In the genomic region with DNA sequence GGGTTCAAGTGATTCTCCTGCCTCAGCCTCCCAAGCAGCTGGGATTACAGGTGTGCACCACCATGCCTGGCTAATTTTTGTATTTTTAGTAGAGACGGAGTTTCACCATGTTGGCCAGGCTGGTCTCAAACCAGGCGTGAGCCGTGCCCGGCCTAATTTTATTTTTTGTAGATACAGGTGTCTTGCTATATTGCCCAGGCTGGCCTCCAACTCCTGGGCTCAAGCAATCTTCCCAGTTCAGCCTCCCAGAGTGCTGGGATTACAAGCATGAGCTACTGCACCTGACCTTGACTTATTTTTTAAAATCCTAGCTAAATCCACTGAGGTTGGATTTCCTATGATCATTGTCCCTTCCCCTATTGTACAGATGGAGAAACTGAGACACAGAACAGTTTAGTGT, we compare ENCODE assay signal across 7 cellular contexts. TPM values are rescaled to one million over a fixed set of nuclear protein-coding genes. Genes with fewer than 3 reads are reported as not detected.
DNase-seq lines count a peak whose midpoint lies in the region; ATAC-seq and TF ChIP-seq lines count a peak whose summit lies in the region.
"Not testable (repeated sequence)": the region's sequence is repeated elsewhere in the genome, so short reads cannot be mapped to it uniquely, and the experiment has no call there.

No MANE protein-coding gene starts in this region.

- not testable (repeated sequence) for H3K27ac ChIP-seq in endodermal cell (ENCODE audit: low read depth, low read length)
- H3K27ac ChIP-seq in left ventricle myocardium inferior (replicated peaks) (peak overlapping the region; percentile 96), lower lobe of right lung (peak overlapping the region; percentile 97), psoas muscle (peak overlapping the region; percentile 70), upper lobe of left lung (peak overlapping the region; percentile 93 to 98 (median 96))

- not testable (repeated sequence) for H3K36me3 Mint-ChIP-seq in T-helper 17 cell (ENCODE audit: low read depth); activated naive CD4-positive, alpha-beta T cell treated with anti-CD3 and anti-CD28 coated beads, Interleukin-2, amount 50 U/mL, for 24 hours; endodermal cell (ENCODE audit: low read depth)

- H3K4me3 Mint-ChIP-seq in T-helper 17 cell: peak overlapping the region; percentile 91
- H3K4me3 Mint-ChIP-seq in activated naive CD4-positive, alpha-beta T cell treated with anti-CD3 and anti-CD28 coated beads, Interleukin-2, amount 50 U/mL, for 24 hours: peak overlapping the region; percentile 19
- H3K4me3 Mint-ChIP-seq in endodermal cell: not testable (repeated sequence)

- not testable (repeated sequence) for H3K9me3 ChIP-seq in T-helper 17 cell (ENCODE audit: control insufficient read depth, low read length, poor library complexity, severe bottlenecking); endodermal cell (ENCODE audit: control insufficient read depth, low read length); left ventricle myocardium inferior (replicated peaks); lower lobe of right lung; psoas muscle; upper lobe of left lung

- intact Hi-C loops in left ventricle myocardium inferior (cut with micrococcal nuclease); lower lobe of right lung (cut with DNase I); psoas muscle (cut with DNase I): not testable (repeated sequence)

- H3K4me3 ChIP-seq in endodermal cell (ENCODE audit: low read length): not testable (repeated sequence)
- peak overlapping the region; percentile 77 for H3K4me3 ChIP-seq in left ventricle myocardium inferior
- peak overlapping the region; percentile 79 for H3K4me3 ChIP-seq in lower lobe of right lung
- H3K4me3 ChIP-seq in psoas muscle: peak overlapping the region; percentile 68
- peak overlapping the region in 3 of 4 donors; percentile 64 to 69 (median 64) for H3K4me3 ChIP-seq in upper lobe of left lung

- H3K27me3 Mint-ChIP-seq in T-helper 17 cell: peaks cover 20% of the 10 kb centered on the region
- not testable (repeated sequence) for H3K27me3 Mint-ChIP-seq in activated naive CD4-positive, alpha-beta T cell treated with anti-CD3 and anti-CD28 coated beads, Interleukin-2, amount 50 U/mL, for 24 hours
- peaks cover 50% of the 10 kb centered on the region for H3K27me3 Mint-ChIP-seq in endodermal cell (ENCODE audit: insufficient read depth)

- not testable (repeated sequence) for DNase-seq in T-helper 17 cell, left ventricle myocardium inferior, lower lobe of right lung, upper lobe of left lung
- DNase-seq in endodermal cell: peak; percentile 26
- peak in 1 of 2 donors; percentile 14 for DNase-seq in psoas muscle

- not testable (repeated sequence) for TF ChIP-seq POLR2A in upper lobe of left lung (IDR thresholded peaks at IDR 0.05)

- peak overlapping the region; percentile 53 for H3K27ac Mint-ChIP-seq in T-helper 17 cell
- H3K27ac Mint-ChIP-seq in activated naive CD4-positive, alpha-beta T cell treated with anti-CD3 and anti-CD28 coated beads, Interleukin-2, amount 50 U/mL, for 24 hours; endodermal cell: not testable (repeated sequence)

- not testable (repeated sequence) for H3K36me3 ChIP-seq in endodermal cell (ENCODE audit: control insufficient read depth, insufficient read depth, low read length); left ventricle myocardium inferior; lower lobe of right lung; psoas muscle (ENCODE audit: insufficient read depth in 1 of 2, low read depth in 1 of 2); upper lobe of left lung

- 85 to 89% methylated on average over 4 of the region's 4 CpGs for WGBS in endodermal cell (ENCODE audit: insufficient coverage in 1 of 2, insufficient read length in 1 of 2), 2 experiments
- 78 to 92% (median 89%) methylated on average over 4 of the region's 4 CpGs for WGBS in psoas muscle, 3 donors
- 81 to 98% methylated on average over 4 of the region's 4 CpGs for WGBS in upper lobe of left lung, 2 donors

- H3K9ac ChIP-seq in endodermal cell (ENCODE audit: extremely low read depth, low read length, poor library complexity, severe bottlenecking): not testable (repeated sequence)

- ATAC-seq in T-helper 17 cell; lower lobe of right lung; psoas muscle; upper lobe of left lung (ENCODE audit: low FRiP score in 2 of 2): not testable (repeated sequence)

- not testable (repeated sequence) for H3K9me3 Mint-ChIP-seq in activated naive CD4-positive, alpha-beta T cell treated with anti-CD3 and anti-CD28 coated beads, Interleukin-2, amount 50 U/mL, for 24 hours; endodermal cell

- peaks cover 23% of the 10 kb centered on the region for H3K27me3 ChIP-seq in endodermal cell (ENCODE audit: control insufficient read depth, insufficient read depth, low read length, poor library complexity, severe bottlenecking)
- peaks cover 15% of the 10 kb centered on the region for H3K27me3 ChIP-seq in left ventricle myocardium inferior (ENCODE audit: low read depth)
- not testable (repeated sequence) for H3K27me3 ChIP-seq in lower lobe of right lung (ENCODE audit: low read depth); upper lobe of left lung
- H3K27me3 ChIP-seq in psoas muscle (ENCODE audit: insufficient read depth in 3 of 3, low read length in 2 of 3): peaks cover 0 to 21% (median 0%) of the 10 kb centered on the region in 3 donors

- not testable (repeated sequence) for TF ChIP-seq EP300 in upper lobe of left lung (IDR thresholded peaks at IDR 0.05)

- peaks cover 12% of the 10 kb centered on the region for H3K4me1 Mint-ChIP-seq in T-helper 17 cell
- peaks cover 11% of the 10 kb centered on the region for H3K4me1 Mint-ChIP-seq in activated naive CD4-positive, alpha-beta T cell treated with anti-CD3 and anti-CD28 coated beads, Interleukin-2, amount 50 U/mL, for 24 hours
- not testable (repeated sequence) for H3K4me1 Mint-ChIP-seq in endodermal cell

- not testable (repeated sequence) for TF ChIP-seq CTCF in endodermal cell (conservative IDR thresholded peaks at IDR 0.05); left ventricle myocardium inferior (IDR thresholded peaks at IDR 0.05; ENCODE audit: borderline replicate concordance); lower lobe of right lung (IDR thresholded peaks at IDR 0.05); psoas muscle (IDR thresholded peaks at IDR 0.05); upper lobe of left lung (IDR thresholded peaks at IDR 0.05)

- not testable (repeated sequence) for H3K4me1 ChIP-seq in endodermal cell (ENCODE audit: control insufficient read depth, insufficient read depth, low read length); psoas muscle
- peaks cover 69% of the 10 kb centered on the region for H3K4me1 ChIP-seq in left ventricle myocardium inferior
- H3K4me1 ChIP-seq in lower lobe of right lung: peaks cover 44% of the 10 kb centered on the region
- H3K4me1 ChIP-seq in upper lobe of left lung: peaks cover 19 to 48% (median 32%) of the 10 kb centered on the region in 4 donors

RNA-seq across cellular contexts. Expression of gene KANK3, which starts 1.6 kb away (rescaled TPM):
- total RNA-seq in T-helper 17 cell: 1 to 10 TPM; 2.6 to 2.9 TPM
- 1 to 10 TPM; 2.3 to 2.6 TPM for total RNA-seq in endodermal cell
- polyA plus RNA-seq in endodermal cell (2013, experiment 1 of 2): 1.6 TPM
- polyA plus RNA-seq in endodermal cell (2013, experiment 2 of 2): 1.4 TPM
- total RNA-seq in left ventricle myocardium inferior: 19.9 TPM
- 49.0 TPM for total RNA-seq in lower lobe of right lung
- total RNA-seq in psoas muscle: 10 to 100 TPM in 2 of 4 donors, 1 to 10 TPM in 2; 7.1 to 14.2 (median 9.7) TPM
- polyA plus RNA-seq in psoas muscle: 1 to 10 TPM; 5.1 to 9.4 (median 7.7) TPM
- 100 to 1,000 TPM in 1 of 6 donors, 10 to 100 TPM in 5; 27.7 to 109 (median 56.9) TPM for total RNA-seq in upper lobe of left lung

RNA-seq across cellular contexts. Expression of gene RPS28, which starts 20.2 kb away (rescaled TPM):
- total RNA-seq in T-helper 17 cell (1,000 to 10,000 TPM; 3,190 to 3,198 TPM), endodermal cell (1,000 to 10,000 TPM; 1,512 to 1,809 TPM), left ventricle myocardium inferior (967 TPM), lower lobe of right lung (1,461 TPM), psoas muscle (1,000 to 10,000 TPM in 2 of 4 donors, 100 to 1,000 TPM in 2; 947 to 1,442 (median 1,003) TPM), upper lobe of left lung (1,000 to 10,000 TPM in 2 of 6 donors, 100 to 1,000 TPM in 4; 282 to 1,919 (median 843) TPM)
- polyA plus RNA-seq in endodermal cell (2013, experiment 1 of 2): 1,091 TPM
- 978 TPM for polyA plus RNA-seq in endodermal cell (2013, experiment 2 of 2)
- 100 to 1,000 TPM; 431 to 717 (median 657) TPM for polyA plus RNA-seq in psoas muscle

RNA-seq across cellular contexts. Expression of gene NDUFA7, which starts 20.3 kb away (rescaled TPM):
- total RNA-seq in T-helper 17 cell: 10 to 100 TPM; 24.4 to 31.9 TPM
- 10 to 100 TPM; 75.7 to 86.2 TPM for total RNA-seq in endodermal cell
- polyA plus RNA-seq in endodermal cell (2013, experiment 1 of 2): 132 TPM
- 134 TPM for polyA plus RNA-seq in endodermal cell (2013, experiment 2 of 2)
- 134 TPM for total RNA-seq in left ventricle myocardium inferior
- 41.9 TPM for total RNA-seq in lower lobe of right lung
- 100 to 1,000 TPM in 3 of 4 donors, 10 to 100 TPM in 1; 76.8 to 150 (median 109) TPM for total RNA-seq in psoas muscle
- polyA plus RNA-seq in psoas muscle: 100 to 1,000 TPM; 211 to 271 (median 243) TPM
- total RNA-seq in upper lobe of left lung: 10 to 100 TPM; 13.6 to 50.9 (median 31.1) TPM

RNA-seq across cellular contexts. Expression of gene ANGPTL4, which starts 22.5 kb away (rescaled TPM):
- not detected for total RNA-seq in T-helper 17 cell
- total RNA-seq in endodermal cell: 10 to 100 TPM; 10.9 to 13.2 TPM
- polyA plus RNA-seq in endodermal cell (2013, experiment 1 of 2): 4.2 TPM
- polyA plus RNA-seq in endodermal cell (2013, experiment 2 of 2): 2.9 TPM
- total RNA-seq in left ventricle myocardium inferior: 8.4 TPM
- total RNA-seq in lower lobe of right lung: 11.0 TPM
- total RNA-seq in psoas muscle: 100 to 1,000 TPM in 1 of 4 donors, 10 to 100 TPM in 3; 10.7 to 118 (median 44.7) TPM
- 100 to 1,000 TPM in 1 of 3 donors, 10 to 100 TPM in 2; 17.2 to 235 (median 19.1) TPM for polyA plus RNA-seq in psoas muscle
- 10 to 100 TPM in 4 of 6 donors, 1 to 10 TPM in 1, not detected in 1; 1.8 to 27.7 (median 13.4) TPM for total RNA-seq in upper lobe of left lung

RNA-seq across cellular contexts. Expression of gene CD320, which starts 33.3 kb away (rescaled TPM):
- total RNA-seq in T-helper 17 cell: 10 to 100 TPM; 21.1 to 27.4 TPM
- 10 to 100 TPM; 63.4 to 72.7 TPM for total RNA-seq in endodermal cell
- 51.6 TPM for polyA plus RNA-seq in endodermal cell (2013, experiment 1 of 2)
- 52.4 TPM for polyA plus RNA-seq in endodermal cell (2013, experiment 2 of 2)
- total RNA-seq in left ventricle myocardium inferior: 31.8 TPM
- total RNA-seq in lower lobe of right lung: 31.0 TPM
- total RNA-seq in psoas muscle: 10 to 100 TPM; 17.4 to 25.4 (median 22.4) TPM
- 10 to 100 TPM; 44.8 to 67.2 (median 47.6) TPM for polyA plus RNA-seq in psoas muscle
- total RNA-seq in upper lobe of left lung: 10 to 100 TPM; 10.5 to 54.0 (median 27.3) TPM
